ENCODE assay signal across 12 cellular contexts in the genomic region with DNA sequence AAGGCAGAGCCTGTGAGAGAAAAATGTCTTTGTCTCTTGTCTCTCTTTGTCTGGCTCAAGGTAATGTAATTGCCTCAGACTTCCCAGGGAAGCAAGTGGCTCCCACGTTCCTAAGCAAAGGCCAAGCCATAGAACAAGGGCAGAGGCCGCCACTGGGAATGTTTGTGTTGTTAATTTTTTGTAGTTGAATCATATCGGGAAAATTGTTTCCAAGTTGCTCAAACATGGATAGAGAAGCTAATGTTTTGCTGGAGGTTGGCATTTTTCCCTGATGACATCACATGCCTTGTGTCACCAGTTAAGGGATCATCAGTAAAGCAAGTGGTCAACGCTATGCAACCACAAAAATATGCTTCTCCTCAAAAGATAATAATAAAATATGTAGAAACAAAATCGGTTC.
A peak's percentile ranks its signal among the peaks of the same experiment; 100 is the strongest.
DNase-seq lines count a peak whose midpoint lies in the region; ATAC-seq and TF ChIP-seq lines count a peak whose summit lies in the region.
"Had no signal": no experiment of that assay in that cellular context is flagged by ENCODE, and none has a peak within 500 bp of the region (broad histone marks: within the 10 kb centered on the region; RNA-seq: fewer than 3 reads in every experiment).

No MANE protein-coding gene starts in this region.

- H3K4me1 ChIP-seq in ACC112 (ENCODE audit: control insufficient read depth, insufficient read depth, low read length, unreplicated experiment) = peaks cover 19% of the 10 kb centered on the region
- no peaks in the 10 kb centered on the region for H3K4me1 ChIP-seq in Panc1 (ENCODE audit: control insufficient read depth, insufficient read depth, low read length)
- H3K4me1 ChIP-seq in mesodermal cell (ENCODE audit: control insufficient read depth, insufficient read depth, low read length, poor library complexity, severe bottlenecking) = peaks cover 39% of the 10 kb centered on the region

- POLR2A ChIA-PET in Panc1 (lab: Charles Lee) = no interaction called here

- TF ChIP-seq CTCF in Panc1 (IDR thresholded peaks at IDR 0.05) = no peak

- peak; percentile 12 for DNase-seq in Panc1 (ENCODE audit: low read depth, low spot score)
- peak; percentile 27 for DNase-seq in epidermal melanocyte (ENCODE audit: insufficient read length, low spot score)
- DNase-seq in SIG-M5 treated with dmso at 0.1 percent for 504 hours (lab: John Stamatoyannopoulos, UW; ENCODE audit: unreplicated experiment) = no peak
- no peak for DNase-seq in stimulated activated CD4-positive, alpha-beta T cell treated with anti-CD3 and anti-CD28 coated beads, Interleukin-2, amount 100 ng/mL, for 48 hours
- DNase-seq in COLO668 (lab: John Stamatoyannopoulos, UW; ENCODE audit: unreplicated experiment) = no peak
- DNase-seq: activated CD4-positive, alpha-beta T cell treated with anti-CD3 and anti-CD28 coated beads for 36 hours; effector memory CD8-positive, alpha-beta T cell; NCI-H2171; nephron progenitor cell had no signal

- no peaks in the 10 kb centered on the region for H3K79me2 ChIP-seq in ACC112 (ENCODE audit: control insufficient read depth, insufficient read depth, low read length, unreplicated experiment)

- no peak overlapping the region for H2AFZ ChIP-seq in ACC112 (ENCODE audit: low read length, unreplicated experiment)

- H3K27me3 ChIP-seq in ACC112 (ENCODE audit: insufficient read depth, low read length) (no peaks in the 10 kb centered on the region), Panc1 (ENCODE audit: control insufficient read depth, insufficient read depth, low read length) (no peaks in the 10 kb centered on the region)

- in situ Hi-C loops in Panc1 (cut with HindIII; ENCODE audit: low pct_unique_long_range_greater_than_20kb, low sequenced_read_pairs) = no loop called here

- no TSS peak for BruUV-seq in Panc1 (replicated peaks; lab: Mats Ljungman, UMichigan)

- intact Hi-C loops in Panc1 (cut with micrococcal nuclease; ENCODE audit: unreplicated experiment) = no loop called here

- no peak overlapping the region for H3K4me3 ChIP-seq in ACC112 (ENCODE audit: low read depth, low read length)
- H3K4me3 ChIP-seq in Panc1 (ENCODE audit: low read depth in 2 of 2, low read length in 2 of 2) = no peak overlapping the region
- H3K4me3 ChIP-seq in mesodermal cell (ENCODE audit: extremely low read depth, insufficient read depth, low read length, poor library complexity, severe bottlenecking) = no peak overlapping the region

- WGBS in mesodermal cell (ENCODE audit: insufficient coverage in 2 of 2), 2 experiments = 63 to 65% methylated on average over 3 of the region's 5 CpGs

- peak overlapping the region; percentile 73 for H3K27ac ChIP-seq in ACC112 (ENCODE audit: low read depth, low read length)
- no peak overlapping the region for H3K27ac ChIP-seq in Panc1 (ENCODE audit: low read length)
- peak overlapping the region; percentile 91 for H3K27ac ChIP-seq in mesodermal cell (ENCODE audit: low read depth, low read length, severe bottlenecking)

- CTCF ChIA-PET in Panc1 (lab: Charles Lee) = no interaction called here

- ATAC-seq in Panc1 (no peak), GM21360 (IDR thresholded peaks at IDR 0.05; ENCODE audit: unreplicated experiment) (no peak)
- ATAC-seq: activated CD4-positive, alpha-beta T cell treated with anti-CD3 and anti-CD28 coated beads for 36 hours; effector memory CD8-positive, alpha-beta T cell had no signal

- no peaks in the 10 kb centered on the region for H3K36me3 ChIP-seq in ACC112 (ENCODE audit: insufficient read depth, low read length)
- no peaks in the 10 kb centered on the region for H3K36me3 ChIP-seq in Panc1 (ENCODE audit: control insufficient read depth, insufficient read depth, low read length)
- no peaks in the 10 kb centered on the region for H3K36me3 ChIP-seq in mesodermal cell (ENCODE audit: control insufficient read depth, insufficient read depth, low read length)

- H3K9me3 ChIP-seq in Panc1 (ENCODE audit: control insufficient read depth, insufficient read depth, low read depth, low read length) (no peaks in the 10 kb centered on the region), mesodermal cell (ENCODE audit: control insufficient read depth, low read length) (no peaks in the 10 kb centered on the region)

Comparison
In these comparisons a context has a peak if more than half of its experiments do, and no peak if none do; other contexts are left out.
1. DNase-seq: peak in Panc1 (single experiment) and epidermal melanocyte (single experiment); none in SIG-M5 treated with dmso at 0.1 percent for 504 hours (single experiment), stimulated activated CD4-positive, alpha-beta T cell treated with anti-CD3 and anti-CD28 coated beads, Interleukin-2, amount 100 ng/mL, for 48 hours (0 of 2) and COLO668 (single experiment).